1 cellular context compared by ENCODE assay signal in the genomic region with DNA sequence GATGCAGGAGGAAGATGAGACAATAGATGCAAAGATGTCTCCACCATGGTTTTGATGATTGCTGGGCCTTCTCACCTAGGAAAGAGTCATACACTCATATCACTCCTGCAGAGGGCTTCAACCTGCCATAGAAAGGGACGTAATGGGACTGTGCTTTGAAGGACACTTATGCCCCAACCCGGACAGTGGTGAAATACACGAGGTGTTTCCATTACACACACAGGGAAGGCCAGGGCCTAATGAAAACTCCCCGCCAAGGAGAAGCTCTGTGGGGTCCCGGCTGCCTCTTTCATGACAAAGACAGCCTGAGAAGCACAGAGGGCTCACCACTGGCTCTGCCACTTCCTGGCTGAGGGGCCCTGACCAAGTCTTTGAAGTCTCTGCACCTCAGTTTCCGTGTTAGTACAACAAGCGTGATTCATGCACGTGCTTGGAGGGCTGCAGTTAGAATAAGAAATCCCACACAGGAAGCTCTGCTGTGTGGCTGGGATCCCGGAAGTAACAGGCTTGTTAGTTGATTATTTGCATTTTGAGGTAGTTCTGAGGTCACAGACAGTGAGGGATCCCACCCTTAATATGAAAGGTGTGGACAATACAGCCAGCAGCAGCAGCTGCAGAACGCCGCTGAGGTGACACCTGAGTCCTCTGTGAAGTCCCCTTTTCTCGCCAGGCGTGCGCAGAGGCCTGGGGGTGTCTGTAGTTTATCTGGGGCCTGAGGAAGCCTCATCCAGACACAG.
TF ChIP-seq lines count a peak whose summit lies in the region.

No MANE protein-coding gene starts in this region.

TF ChIP-seq in GM23338, 12 proteins besides CTCF, POLR2A, EP300 and RAD21 (continued from another document):
- no peak for TF ChIP-seq CREB1 (CRISPR knock-in tag; IDR thresholded peaks at IDR 0.05; ENCODE audit: low read depth)
- no peak for TF ChIP-seq STAT1 (IDR thresholded peaks at IDR 0.05; ENCODE audit: unreplicated experiment)
- no peak for TF ChIP-seq ZNF114 (CRISPR knock-in tag; IDR thresholded peaks at IDR 0.05)
- TF ChIP-seq EZH2phosphoT487 (IDR thresholded peaks at IDR 0.05; ENCODE audit: unreplicated experiment) = no peak
